ENCODE assay signal across 8 cellular contexts in the genomic region with DNA sequence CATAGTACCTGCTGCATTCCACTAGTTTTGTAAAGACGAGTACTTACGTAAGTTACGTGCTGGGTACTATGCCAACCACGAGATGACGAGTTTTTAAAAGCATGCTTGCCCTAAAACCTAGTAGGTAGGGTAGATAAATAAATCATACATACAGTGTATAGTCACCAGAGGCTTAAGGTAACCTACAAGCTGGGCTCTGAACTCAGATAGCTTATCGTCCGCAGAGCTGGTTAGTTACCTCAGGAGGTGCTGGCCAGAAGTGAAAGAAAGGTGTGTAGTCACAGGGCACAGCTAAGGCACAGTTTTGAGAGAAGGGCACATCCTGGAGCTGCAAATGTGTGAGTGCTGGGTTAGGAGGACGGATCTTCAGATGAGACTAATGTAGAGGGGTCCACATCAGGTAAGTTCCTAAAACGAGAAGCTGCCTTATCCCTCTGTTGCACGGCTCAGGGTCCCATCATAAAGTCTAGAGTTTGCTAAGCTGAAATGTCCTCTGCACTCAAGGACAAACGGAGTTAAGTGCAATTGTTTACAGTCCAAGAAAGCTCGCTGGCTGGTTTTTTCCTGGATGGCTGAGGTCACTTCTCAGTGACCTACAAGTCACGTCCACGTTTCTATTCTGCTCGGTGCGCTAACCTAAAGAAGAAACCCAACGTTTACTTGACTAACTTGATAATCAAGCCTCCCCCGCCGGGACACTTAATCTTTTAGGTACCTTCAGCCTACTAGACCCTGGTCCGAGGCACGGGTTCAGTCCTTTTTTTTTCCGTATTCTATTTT. TPM values are rescaled to one million over a fixed set of nuclear protein-coding genes. Genes with fewer than 3 reads are reported as not detected.
DNase-seq lines count a peak whose midpoint lies in the region; ATAC-seq and TF ChIP-seq lines count a peak whose summit lies in the region.

No MANE protein-coding gene starts in this region.

- CTCF ChIA-PET in Caco-2 (lab: Charles Lee) = no interaction called here

- peaks cover 25% of the 10 kb centered on the region for H3K4me1 Mint-ChIP-seq in Caco-2 (ENCODE audit: low read depth, unreplicated experiment)
- H3K4me1 Mint-ChIP-seq in activated T-cell treated with anti-CD3 and anti-CD28 coated beads, Interleukin-2, amount 50 U/mL, for 72 hours (ENCODE audit: low read depth) = peaks cover 18% of the 10 kb centered on the region

- H3K36me3 Mint-ChIP-seq in Caco-2 (ENCODE audit: insufficient read depth, unreplicated experiment) = no peaks in the 10 kb centered on the region
- H3K36me3 Mint-ChIP-seq in activated T-cell treated with anti-CD3 and anti-CD28 coated beads, Interleukin-2, amount 50 U/mL, for 72 hours (ENCODE audit: insufficient read depth in 2 of 2) = peaks cover 0 to 1% of the 10 kb centered on the region in 2 donors

- H3K27me3 ChIP-seq in Caco-2 (replicated peaks; ENCODE audit: control insufficient read depth, insufficient read depth, low read length) (no peaks in the 10 kb centered on the region), right cardiac atrium (ENCODE audit: control insufficient read depth, insufficient read depth) (no peaks in the 10 kb centered on the region)

- intact Hi-C loops in Caco-2 (cut with micrococcal nuclease; ENCODE audit: unreplicated experiment) (loop anchor here (2.0 kb wide), 3 partner anchors 18 to 70 kb away; a partner anchor contains a TSS), right cardiac atrium (cut with DNase I) (loop anchor here in 1 of 4 donors (10.0 kb wide), 1 partner anchor 190 kb away; a partner anchor contains a TSS)

- peaks cover 29% of the 10 kb centered on the region for H3K4me1 ChIP-seq in Caco-2
- H3K4me1 ChIP-seq in right cardiac atrium (ENCODE audit: control insufficient read depth, insufficient read depth, low read length) = peaks cover 3% of the 10 kb centered on the region

- DNase-seq in Caco-2 = peak in 1 of 2 experiments; percentile 26
- peak; percentile 6 to 10 for DNase-seq in activated T-cell treated with anti-CD3 and anti-CD28 coated beads, Interleukin-2, amount 50 U/mL, for 72 hours
- peak in 1 of 3 donors; percentile 30 for DNase-seq in right cardiac atrium
- no peak for DNase-seq in skeletal muscle cell (ENCODE audit: low read depth)
- DNase-seq in NCI-H82 (lab: John Stamatoyannopoulos, UW) = no peak
- no peak for DNase-seq in NCI-H1105 (lab: John Stamatoyannopoulos, UW)

- H3K4me3 ChIP-seq in Caco-2 (ENCODE audit: low read depth, low read length) (peak overlapping the region; percentile 93), right cardiac atrium (ENCODE audit: low read length) (peak overlapping the region; percentile 80), skeletal muscle cell (ENCODE audit: low read depth, low read length) (peak overlapping the region; percentile 78)

- no TSS peak for BruUV-seq in Caco-2 (replicated peaks; lab: Mats Ljungman, UMichigan)

- H3K36me3 ChIP-seq in Caco-2 (ENCODE audit: control insufficient read depth, insufficient read depth, low read length) = no peaks in the 10 kb centered on the region

- peak overlapping the region; percentile 87 for H3K27ac ChIP-seq in right cardiac atrium (ENCODE audit: low read length)

- H3K9me3 ChIP-seq in Caco-2 (no peaks in the 10 kb centered on the region), right cardiac atrium (ENCODE audit: control insufficient read depth, low read length) (no peaks in the 10 kb centered on the region)

- no peaks in the 10 kb centered on the region for H3K9me3 Mint-ChIP-seq in Caco-2 (ENCODE audit: unreplicated experiment)
- no peaks in the 10 kb centered on the region for H3K9me3 Mint-ChIP-seq in activated T-cell treated with anti-CD3 and anti-CD28 coated beads, Interleukin-2, amount 50 U/mL, for 72 hours

- H3K27me3 Mint-ChIP-seq in Caco-2 (ENCODE audit: insufficient read depth, unreplicated experiment) = no peaks in the 10 kb centered on the region
- peaks cover 6% of the 10 kb centered on the region for H3K27me3 Mint-ChIP-seq in activated T-cell treated with anti-CD3 and anti-CD28 coated beads, Interleukin-2, amount 50 U/mL, for 72 hours (ENCODE audit: low read depth)

- no peak for TF ChIP-seq CTCF in Caco-2 (IDR thresholded peaks at IDR 0.05; ENCODE audit: insufficient read depth in 1 of 2, low read depth in 1 of 2, low read length in 1 of 2, severe bottlenecking in 1 of 2, unreplicated experiment in 1 of 2)

- POLR2A ChIA-PET in Caco-2 (lab: Charles Lee) = interaction anchor here (1.4 kb wide), 1 partner anchor 276 kb away, joined by 3 read pairs; no protein-coding TSS in a partner anchor

- peak overlapping the region; percentile 78 for H3K4me3 Mint-ChIP-seq in Caco-2 (ENCODE audit: unreplicated experiment)
- H3K4me3 Mint-ChIP-seq in activated T-cell treated with anti-CD3 and anti-CD28 coated beads, Interleukin-2, amount 50 U/mL, for 72 hours = peak overlapping the region; percentile 86 to 94

- peak overlapping the region; percentile 87 for H3K27ac Mint-ChIP-seq in Caco-2 (ENCODE audit: unreplicated experiment)
- peak overlapping the region; percentile 78 for H3K27ac Mint-ChIP-seq in activated T-cell treated with anti-CD3 and anti-CD28 coated beads, Interleukin-2, amount 50 U/mL, for 72 hours

- ATAC-seq in HG02870 (IDR thresholded peaks at IDR 0.05; ENCODE audit: unreplicated experiment) (peak; percentile 3), right cardiac atrium (peak; percentile 2 to 3), HG02798 (IDR thresholded peaks at IDR 0.05; ENCODE audit: poor library complexity, unreplicated experiment) (no peak)
- no peak for ATAC-seq in activated T-cell treated with anti-CD3 and anti-CD28 coated beads, Interleukin-2, amount 50 U/mL, for 72 hours (replicated peaks in 1 of 2)

- WGBS in right cardiac atrium = 41% methylated on average over 22 of the region's 22 CpGs

RNA-seq across cellular contexts. Expression of a gene that starts 1.1 kb away (rescaled TPM):
- total RNA-seq in Caco-2 (2022) = 36.7 and 38.4 TPM in 2 replicates
- 1 to 10 TPM; 3.9 to 8.7 TPM for total RNA-seq in activated T-cell treated with anti-CD3 and anti-CD28 coated beads, Interleukin-2, amount 50 U/mL, for 72 hours
- 10 to 100 TPM; 11.5 to 14.9 (median 13.8) TPM for total RNA-seq in right cardiac atrium
- 11.3 TPM for polyA plus RNA-seq in right cardiac atrium

Comparison
In these comparisons a context has a peak if more than half of its experiments do, and no peak if none do; other contexts are left out.
1. DNase-seq: peak in activated T-cell treated with anti-CD3 and anti-CD28 coated beads, Interleukin-2, amount 50 U/mL, for 72 hours (2 of 2); none in skeletal muscle cell (single experiment), NCI-H82 (single experiment) and NCI-H1105 (single experiment).
2. ATAC-seq: peak in HG02870 (single experiment) and right cardiac atrium (2 of 2); none in activated T-cell treated with anti-CD3 and anti-CD28 coated beads, Interleukin-2, amount 50 U/mL, for 72 hours (0 of 2) and HG02798 (single experiment).
3. Peak in every context shown above with its lines, with median percentiles within 50 percentile points of each other: H3K4me3 ChIP-seq.